1 cellular context compared by ENCODE assay signal in the genomic region with DNA sequence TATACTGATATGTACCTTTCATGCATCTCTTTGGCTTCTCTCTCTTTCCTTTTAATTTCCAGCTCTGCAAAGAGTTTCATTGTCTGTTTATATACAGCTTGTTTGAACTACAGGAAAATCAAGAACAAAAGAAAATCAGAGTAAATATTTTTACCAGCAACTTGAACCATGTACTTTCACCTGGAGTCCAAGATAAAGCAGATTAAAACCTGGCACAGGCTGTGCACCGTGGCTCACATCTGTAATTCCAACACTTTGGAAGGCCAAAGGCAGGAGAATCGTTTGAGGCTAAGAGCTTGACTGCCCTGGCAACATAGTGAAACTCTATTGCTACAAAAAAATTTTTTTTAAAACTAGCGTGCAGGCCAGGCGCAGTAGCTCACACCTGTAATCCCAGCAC.
A peak's percentile ranks its signal among the peaks of the same experiment; 100 is the strongest.
TF ChIP-seq lines count a peak whose summit lies in the region.

No MANE protein-coding gene starts in this region.

TF ChIP-seq in liver, 16 proteins besides CTCF, POLR2A, EP300 and RAD21 (continued from another document):
- TF ChIP-seq, protein P1, sequence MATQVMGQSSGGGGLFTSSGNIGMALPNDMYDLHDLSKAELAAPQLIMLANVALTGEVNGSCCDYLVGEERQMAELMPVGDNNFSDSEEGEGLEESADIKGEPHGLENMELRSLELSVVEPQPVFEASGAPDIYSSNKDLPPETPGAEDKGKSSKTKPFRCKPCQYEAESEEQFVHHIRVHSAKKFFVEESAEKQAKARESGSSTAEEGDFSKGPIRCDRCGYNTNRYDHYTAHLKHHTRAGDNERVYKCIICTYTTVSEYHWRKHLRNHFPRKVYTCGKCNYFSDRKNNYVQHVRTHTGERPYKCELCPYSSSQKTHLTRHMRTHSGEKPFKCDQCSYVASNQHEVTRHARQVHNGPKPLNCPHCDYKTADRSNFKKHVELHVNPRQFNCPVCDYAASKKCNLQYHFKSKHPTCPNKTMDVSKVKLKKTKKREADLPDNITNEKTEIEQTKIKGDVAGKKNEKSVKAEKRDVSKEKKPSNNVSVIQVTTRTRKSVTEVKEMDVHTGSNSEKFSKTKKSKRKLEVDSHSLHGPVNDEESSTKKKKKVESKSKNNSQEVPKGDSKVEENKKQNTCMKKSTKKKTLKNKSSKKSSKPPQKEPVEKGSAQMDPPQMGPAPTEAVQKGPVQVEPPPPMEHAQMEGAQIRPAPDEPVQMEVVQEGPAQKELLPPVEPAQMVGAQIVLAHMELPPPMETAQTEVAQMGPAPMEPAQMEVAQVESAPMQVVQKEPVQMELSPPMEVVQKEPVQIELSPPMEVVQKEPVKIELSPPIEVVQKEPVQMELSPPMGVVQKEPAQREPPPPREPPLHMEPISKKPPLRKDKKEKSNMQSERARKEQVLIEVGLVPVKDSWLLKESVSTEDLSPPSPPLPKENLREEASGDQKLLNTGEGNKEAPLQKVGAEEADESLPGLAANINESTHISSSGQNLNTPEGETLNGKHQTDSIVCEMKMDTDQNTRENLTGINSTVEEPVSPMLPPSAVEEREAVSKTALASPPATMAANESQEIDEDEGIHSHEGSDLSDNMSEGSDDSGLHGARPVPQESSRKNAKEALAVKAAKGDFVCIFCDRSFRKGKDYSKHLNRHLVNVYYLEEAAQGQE (IDR thresholded peaks at IDR 0.05): peak; percentile 29
- peak; percentile 94 to 95 for TF ChIP-seq HNF4A (conservative IDR thresholded peaks at IDR 0.05)
- peak; percentile 36 for TF ChIP-seq SP1 (IDR thresholded peaks at IDR 0.05)
- TF ChIP-seq, protein P2, sequence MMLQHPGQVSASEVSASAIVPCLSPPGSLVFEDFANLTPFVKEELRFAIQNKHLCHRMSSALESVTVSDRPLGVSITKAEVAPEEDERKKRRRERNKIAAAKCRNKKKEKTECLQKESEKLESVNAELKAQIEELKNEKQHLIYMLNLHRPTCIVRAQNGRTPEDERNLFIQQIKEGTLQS (IDR thresholded peaks at IDR 0.05): no peak
- peak in 1 of 2 donors; percentile 58 for TF ChIP-seq GABPA (IDR thresholded peaks at IDR 0.05 in 1 of 2, conservative IDR thresholded peaks at IDR 0.05 in 1 of 2)
- TF ChIP-seq HNF4G (IDR thresholded peaks at IDR 0.05): peak; percentile 72
- TF ChIP-seq, protein P3, sequence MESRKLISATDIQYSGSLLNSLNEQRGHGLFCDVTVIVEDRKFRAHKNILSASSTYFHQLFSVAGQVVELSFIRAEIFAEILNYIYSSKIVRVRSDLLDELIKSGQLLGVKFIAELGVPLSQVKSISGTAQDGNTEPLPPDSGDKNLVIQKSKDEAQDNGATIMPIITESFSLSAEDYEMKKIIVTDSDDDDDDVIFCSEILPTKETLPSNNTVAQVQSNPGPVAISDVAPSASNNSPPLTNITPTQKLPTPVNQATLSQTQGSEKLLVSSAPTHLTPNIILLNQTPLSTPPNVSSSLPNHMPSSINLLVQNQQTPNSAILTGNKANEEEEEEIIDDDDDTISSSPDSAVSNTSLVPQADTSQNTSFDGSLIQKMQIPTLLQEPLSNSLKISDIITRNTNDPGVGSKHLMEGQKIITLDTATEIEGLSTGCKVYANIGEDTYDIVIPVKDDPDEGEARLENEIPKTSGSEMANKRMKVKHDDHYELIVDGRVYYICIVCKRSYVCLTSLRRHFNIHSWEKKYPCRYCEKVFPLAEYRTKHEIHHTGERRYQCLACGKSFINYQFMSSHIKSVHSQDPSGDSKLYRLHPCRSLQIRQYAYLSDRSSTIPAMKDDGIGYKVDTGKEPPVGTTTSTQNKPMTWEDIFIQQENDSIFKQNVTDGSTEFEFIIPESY (IDR thresholded peaks at IDR 0.05): peak; percentile 30
- no peak for TF ChIP-seq FOXA2 (IDR thresholded peaks at IDR 0.05)
- no peak for TF ChIP-seq EGR1 (IDR thresholded peaks at IDR 0.05; ENCODE audit: low read depth in 2 of 2)
- no peak for TF ChIP-seq FOXA1 (IDR thresholded peaks at IDR 0.05)
- TF ChIP-seq, protein P4, sequence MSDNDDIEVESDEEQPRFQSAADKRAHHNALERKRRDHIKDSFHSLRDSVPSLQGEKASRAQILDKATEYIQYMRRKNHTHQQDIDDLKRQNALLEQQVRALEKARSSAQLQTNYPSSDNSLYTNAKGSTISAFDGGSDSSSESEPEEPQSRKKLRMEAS (IDR thresholded peaks at IDR 0.05): peak; percentile 48
- peak; percentile 63 to 73 for TF ChIP-seq RXRA (IDR thresholded peaks at IDR 0.05)
